ENCODE assay signal across 1 cellular context in genomic region chr14:105532111-105532623, GRCh38.
TF ChIP-seq lines count a peak whose summit lies in the region.

No MANE protein-coding gene starts in this region.

TF ChIP-seq in HepG2, 621 proteins besides CTCF, POLR2A, EP300 and RAD21 (continued from another document):
- TF ChIP-seq ZHX1 (CRISPR knock-in tag; IDR thresholded peaks at IDR 0.05; ENCODE audit: low read depth): no peak
- TF ChIP-seq ZBTB46 (CRISPR knock-in tag; IDR thresholded peaks at IDR 0.05; ENCODE audit: borderline replicate concordance): no peak
- TF ChIP-seq REXO4 (CRISPR knock-in tag; IDR thresholded peaks at IDR 0.05; ENCODE audit: borderline replicate concordance): 0 out of 2 replicates have a peak, but pooled peaks have one; percentile 15
- no peak for TF ChIP-seq ARID2 (CRISPR knock-in tag; IDR thresholded peaks at IDR 0.05; ENCODE audit: borderline replicate concordance)
- TF ChIP-seq CEBPB (IDR thresholded peaks at IDR 0.05; ENCODE audit: borderline replicate concordance, low read depth, low read length): no peak
- TF ChIP-seq ZNF501 (CRISPR knock-in tag; IDR thresholded peaks at IDR 0.05): no peak
